Comparison of ENCODE assay signal across 1 cellular context in genomic region chr1:55321947-55322346, GRCh38.
A peak's percentile ranks its signal among the peaks of the same experiment; 100 is the strongest.
TF ChIP-seq lines count a peak whose summit lies in the region.

No MANE protein-coding gene starts in this region.

TF ChIP-seq in A549, 52 proteins besides CTCF, POLR2A, EP300 and RAD21 (continued from another document):
- TF ChIP-seq REST (IDR thresholded peaks at IDR 0.05) (no peak), RFX5 (IDR thresholded peaks at IDR 0.05) (no peak), RARB (CRISPR knock-in tag; IDR thresholded peaks at IDR 0.05) (no peak), CBX2 (IDR thresholded peaks at IDR 0.05; ENCODE audit: borderline replicate concordance, low read depth) (no peak), CHD2 (IDR thresholded peaks at IDR 0.05; ENCODE audit: low read length, partially characterized antibody) (no peak), JUNB (IDR thresholded peaks at IDR 0.05) (peak; percentile 73; the same call in 1 of the 2 replicates), FOSB (CRISPR knock-in tag; IDR thresholded peaks at IDR 0.05) (no peak), POLR2AphosphoS2 (conservative IDR thresholded peaks at IDR 0.05; ENCODE audit: low read length) (no peak), NR3C1 (IDR thresholded peaks at IDR 0.05) (no peak)
- TF ChIP-seq, protein P1, sequence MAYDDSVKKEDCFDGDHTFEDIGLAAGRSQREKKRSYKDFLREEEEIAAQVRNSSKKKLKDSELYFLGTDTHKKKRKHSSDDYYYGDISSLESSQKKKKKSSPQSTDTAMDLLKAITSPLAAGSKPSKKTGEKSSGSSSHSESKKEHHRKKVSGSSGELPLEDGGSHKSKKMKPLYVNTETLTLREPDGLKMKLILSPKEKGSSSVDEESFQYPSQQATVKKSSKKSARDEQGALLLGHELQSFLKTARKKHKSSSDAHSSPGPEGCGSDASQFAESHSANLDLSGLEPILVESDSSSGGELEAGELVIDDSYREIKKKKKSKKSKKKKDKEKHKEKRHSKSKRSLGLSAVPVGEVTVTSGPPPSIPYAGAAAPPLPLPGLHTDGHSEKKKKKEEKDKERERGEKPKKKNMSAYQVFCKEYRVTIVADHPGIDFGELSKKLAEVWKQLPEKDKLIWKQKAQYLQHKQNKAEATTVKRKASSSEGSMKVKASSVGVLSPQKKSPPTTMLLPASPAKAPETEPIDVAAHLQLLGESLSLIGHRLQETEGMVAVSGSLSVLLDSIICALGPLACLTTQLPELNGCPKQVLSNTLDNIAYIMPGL (CRISPR knock-in tag; IDR thresholded peaks at IDR 0.05; ENCODE audit: borderline replicate concordance) = no peak
- TF ChIP-seq, protein P2, sequence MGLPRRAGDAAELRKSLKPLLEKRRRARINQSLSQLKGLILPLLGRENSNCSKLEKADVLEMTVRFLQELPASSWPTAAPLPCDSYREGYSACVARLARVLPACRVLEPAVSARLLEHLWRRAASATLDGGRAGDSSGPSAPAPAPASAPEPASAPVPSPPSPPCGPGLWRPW (IDR thresholded peaks at IDR 0.05) = no peak
